Comparison of ENCODE assay signal across 8 cellular contexts in the genomic region with DNA sequence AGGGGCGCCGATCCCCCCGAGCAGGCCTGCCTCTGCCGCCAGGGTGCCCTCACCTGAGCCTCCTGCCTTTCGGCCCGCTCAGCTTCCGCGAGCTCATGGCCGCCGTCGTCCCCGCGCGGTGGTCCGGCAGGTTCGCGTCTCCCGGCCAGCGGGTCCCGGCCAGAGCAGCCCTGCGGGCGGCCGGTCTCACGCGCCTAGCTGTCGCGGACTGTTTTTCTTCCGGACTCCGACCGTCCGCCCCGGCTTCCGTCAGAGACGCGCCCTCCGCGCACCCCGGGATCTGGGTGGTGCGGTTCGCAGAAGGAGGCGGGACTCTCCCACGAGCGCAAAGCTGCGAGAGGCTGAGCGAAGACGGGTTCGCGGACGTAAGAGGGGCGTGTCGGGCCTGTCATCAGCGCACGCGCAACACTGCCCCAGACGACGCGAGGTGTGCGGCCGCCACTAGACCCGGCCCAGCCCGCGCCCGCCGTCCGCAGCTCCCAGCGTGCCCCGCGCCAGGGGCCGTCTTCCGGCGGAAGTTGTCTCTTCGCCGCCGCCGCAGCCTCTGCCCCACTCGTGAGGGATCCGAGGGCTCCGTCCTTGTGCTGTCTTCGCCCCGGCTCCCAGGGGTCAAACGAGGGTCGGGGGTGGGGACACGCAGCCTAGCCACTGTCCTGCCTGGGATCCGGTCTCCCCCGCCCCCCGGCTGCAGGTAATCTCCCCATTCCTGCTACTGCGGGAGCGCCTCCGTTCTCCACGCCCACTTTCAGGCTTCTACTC. TPM values are rescaled to one million over a fixed set of nuclear protein-coding genes. Genes with fewer than 3 reads are reported as not detected.
DNase-seq lines count a peak whose midpoint lies in the region; ATAC-seq, FAIRE-seq and TF ChIP-seq lines count a peak whose summit lies in the region.

INPP5K (minus strand) TSS at position 210 of the 759 bp plus-strand sequence; CDS start at position 97, 113 bp downstream.

- no peak within 1 kb of the TSS for H2AFZ ChIP-seq in H1 (ENCODE audit: low read length)
- H2AFZ ChIP-seq in mesenchymal stem cell (ENCODE audit: low read depth, low read length): peak within 1 kb of the TSS; percentile 90

- H3K9me3 ChIP-seq in Caco-2: no peaks in the 10 kb centered on the region
- H3K9me3 ChIP-seq in H1 (ENCODE audit: insufficient read depth in 2 of 2, low read depth in 1 of 2, low read length in 1 of 2): no peaks in the 10 kb centered on the region
- no peaks in the 10 kb centered on the region for H3K9me3 ChIP-seq in mesenchymal stem cell (ENCODE audit: control insufficient read depth, low read length)

- peak within 1 kb of the TSS; percentile 87 for H4K5ac ChIP-seq in H1 (ENCODE audit: insufficient read length, low read depth, low read length)

- peak within 1 kb of the TSS; percentile 87 for H3K27ac Mint-ChIP-seq in Caco-2 (ENCODE audit: unreplicated experiment)

- H4K8ac ChIP-seq in H1 (ENCODE audit: extremely low read depth, insufficient read depth, low read length) (peak within 1 kb of the TSS; percentile 92), mesenchymal stem cell (ENCODE audit: low read length) (peak within 1 kb of the TSS; percentile 92)

- H2BK12ac ChIP-seq in H1 (ENCODE audit: low read depth, low read length) (no peak within 1 kb of the TSS), mesenchymal stem cell (ENCODE audit: low read length in 2 of 2) (no peak within 1 kb of the TSS)

- 2% methylated on average over 81 of the region's 90 CpGs; no CpG with 5 or more reads in 1 of the 2 experiments for WGBS in H1 (ENCODE audit: extremely low coverage in 1 of 2, insufficient coverage in 1 of 2, insufficient read length in 1 of 2, insufficient replicate concordance in 2 of 2, low coverage in 1 of 2, low lambda C conversion rate in 2 of 2, missing lambda C conversion rate in 1 of 2), 2 experiments
- under 1% methylated on average over 90 of the region's 90 CpGs for WGBS in mesenchymal stem cell

- TF ChIP-seq RAD21 in H1 (IDR thresholded peaks at IDR 0.05 in 1 of 2, conservative IDR thresholded peaks at IDR 0.05 in 1 of 2; ENCODE audit: low read depth in 2 of 2, low read length in 2 of 2): no peak

- DNase-seq in Caco-2 (peak; percentile 98), HT1080 (ENCODE audit: low read depth) (peak; percentile 97), NOMO-1 treated with DMSO at 0.1 percent for 48 hours (lab: John Stamatoyannopoulos, UW; ENCODE audit: unreplicated experiment) (peak; percentile 97), H1 (ENCODE audit: low read depth in 1 of 2, low spot score in 2 of 2) (peak; percentile 89 to 91), mesenchymal stem cell (peak; percentile 98)
- DNase-seq in activated CD8-positive, alpha-beta memory T cell treated with anti-CD3 and anti-CD28 coated beads for 48 hours (ENCODE audit: low read depth in 2 of 3, low spot score in 2 of 3): peak; percentile 88 to 97 (median 95)
- peak; percentile 97 for DNase-seq in stimulated activated CD8-positive, alpha-beta memory T cell treated with anti-CD3 and anti-CD28 coated beads, Interleukin-12 subunit alpha, Interleukin-12 subunit beta, amount 100 ng/mL, for 4 hours (ENCODE audit: low read depth)

- H3K4me1 Mint-ChIP-seq in Caco-2 (ENCODE audit: low read depth, unreplicated experiment): peaks cover 15% of the 10 kb centered on the region

- TF ChIP-seq POLR2A in H1 (IDR thresholded peaks at IDR 0.05; ENCODE audit: control extremely low read depth in 1 of 2, low read depth in 2 of 2, low read length in 2 of 2): peak in 1 of 2 experiments; percentile 81; a peak in 2 of 3 replicates

- no peak within 1 kb of the TSS for H2AK5ac ChIP-seq in H1 (ENCODE audit: low read depth, low read length)
- H2AK5ac ChIP-seq in mesenchymal stem cell (ENCODE audit: low read length, severe bottlenecking): no peak within 1 kb of the TSS

- TF ChIP-seq CTCF in Caco-2 (IDR thresholded peaks at IDR 0.05; ENCODE audit: insufficient read depth in 1 of 2, low read depth in 1 of 2, low read length in 1 of 2, severe bottlenecking in 1 of 2, unreplicated experiment in 1 of 2) (no peak), H1 (IDR thresholded peaks at IDR 0.05; ENCODE audit: control extremely low read depth in 1 of 3, insufficient read depth in 1 of 3, low read depth in 1 of 3, low read length in 3 of 3) (no peak)

- H3K4me3 ChIP-seq in Caco-2 (ENCODE audit: low read depth, low read length): peak within 1 kb of the TSS; percentile 93
- peak within 1 kb of the TSS; percentile 85 to 92 (median 90) for H3K4me3 ChIP-seq in H1 (ENCODE audit: extremely low read depth in 1 of 4, insufficient read depth in 2 of 4, low read depth in 3 of 4, low read length in 4 of 4)
- H3K4me3 ChIP-seq in mesenchymal stem cell (ENCODE audit: insufficient read depth in 1 of 2, low read depth in 1 of 2, low read length in 2 of 2): peak within 1 kb of the TSS; percentile 98

- no peak within 1 kb of the TSS for H3K14ac ChIP-seq in H1 (ENCODE audit: insufficient read length)
- H3K14ac ChIP-seq in mesenchymal stem cell (ENCODE audit: low read length in 2 of 2): peak within 1 kb of the TSS; percentile 5 to 89

- intact Hi-C loops in Caco-2 (cut with micrococcal nuclease; ENCODE audit: unreplicated experiment): loop anchor here (2.0 kb wide), 2 partner anchors 112 to 244 kb away; partner anchors contain the start of gene SLC43A2

- H3K18ac ChIP-seq in H1 (ENCODE audit: extremely low read depth, low read length) (no peak within 1 kb of the TSS; the same call in 1 of the 2 replicates), mesenchymal stem cell (ENCODE audit: low read depth in 1 of 2, low read length in 2 of 2) (peak within 1 kb of the TSS; percentile 65 to 96)

- peaks cover 13% of the 10 kb centered on the region for H3K4me1 ChIP-seq in Caco-2
- peaks cover 0 to 6% (median 3%) of the 10 kb centered on the region in 4 experiments; a peak in 5 of 7 replicates for H3K4me1 ChIP-seq in H1 (replicated peaks in 1 of 4; ENCODE audit: control insufficient read depth in 3 of 4, insufficient read depth in 4 of 4, low read length in 3 of 4)
- H3K4me1 ChIP-seq in mesenchymal stem cell (ENCODE audit: control insufficient read depth, insufficient read depth, low read depth, low read length): peaks cover 7% of the 10 kb centered on the region

- peaks cover 58% of the 10 kb centered on the region for H3K36me3 Mint-ChIP-seq in Caco-2 (ENCODE audit: insufficient read depth, unreplicated experiment)

- H4K20me1 ChIP-seq in H1 (replicated peaks in 1 of 2; ENCODE audit: control insufficient read depth in 1 of 2, insufficient read depth in 2 of 2, low read length in 2 of 2): peaks cover 2 to 3% of the 10 kb centered on the region in 2 experiments

- no peaks in the 10 kb centered on the region for H3K79me2 ChIP-seq in H1 (ENCODE audit: control insufficient read depth in 1 of 2, insufficient read depth in 2 of 2, low read length in 2 of 2)

- H3K27me3 ChIP-seq in Caco-2 (replicated peaks; ENCODE audit: control insufficient read depth, insufficient read depth, low read length) (no peaks in the 10 kb centered on the region), H1 (replicated peaks in 1 of 4; ENCODE audit: control insufficient read depth in 3 of 4, extremely low read depth in 1 of 4, insufficient read depth in 3 of 4, low read length in 3 of 4) (no peaks in the 10 kb centered on the region), mesenchymal stem cell (ENCODE audit: control insufficient read depth in 1 of 2, insufficient read depth in 1 of 2, low read length in 2 of 2) (no peaks in the 10 kb centered on the region)

- H3K9ac ChIP-seq in H1 (replicated peaks in 1 of 4; ENCODE audit: extremely low read depth in 1 of 4, low read depth in 3 of 4, low read length in 3 of 4) (peak within 1 kb of the TSS; percentile 82 to 87 (median 86)), mesenchymal stem cell (ENCODE audit: low read length) (peak within 1 kb of the TSS; percentile 98)

- no peaks in the 10 kb centered on the region for H3K27me3 Mint-ChIP-seq in Caco-2 (ENCODE audit: insufficient read depth, unreplicated experiment)

- no TSS peak for BruUV-seq in Caco-2 (replicated peaks; lab: Mats Ljungman, UMichigan)

- POLR2A ChIA-PET in Caco-2 (lab: Charles Lee) (interaction anchor here (0.7 to 2.1 kb wide), 13 partner anchors 11 to 200 kb away, joined by 3 to 10 read pairs (median 6); partner anchors contain the start of genes CRK, PITPNA, RILP and SLC43A2), H1 (lab: Charles Lee; ENCODE audit: partially characterized antibody) (interaction anchor here (0.6 to 5.2 kb wide), 29 partner anchors 10 to 1935 kb away, joined by 3 to 30 read pairs (median 4); partner anchors contain the start of genes CRK, MYO1C, PITPNA and SLC43A2)

- H3K79me1 ChIP-seq in H1 (ENCODE audit: low read depth, low read length): peaks cover 8% of the 10 kb centered on the region; the same call in 1 of the 2 replicates
- H3K79me1 ChIP-seq in mesenchymal stem cell (replicated peaks; ENCODE audit: low read length, poor library complexity, severe bottlenecking): peaks cover 23% of the 10 kb centered on the region

- CTCF ChIA-PET in Caco-2 (lab: Charles Lee) (interaction anchor here (0.6 to 2.7 kb wide), 14 partner anchors 12 to 257 kb away, joined by 3 to 34 read pairs (median 6); partner anchors contain the start of genes CRK, PITPNA, RILP and SLC43A2), H1 (lab: Charles Lee; ENCODE audit: partially characterized antibody) (interaction anchor here (0.6 to 4.0 kb wide), 18 partner anchors 12 to 257 kb away, joined by 3 to 30 read pairs (median 5); partner anchors contain the start of gene MYO1C)

- no peak within 1 kb of the TSS for H2BK20ac ChIP-seq in H1 (ENCODE audit: low read length)

- H2BK120ac ChIP-seq in H1 (replicated peaks; ENCODE audit: low read depth, low read length): no peak within 1 kb of the TSS
- H2BK120ac ChIP-seq in mesenchymal stem cell (ENCODE audit: low read depth, low read length): peak within 1 kb of the TSS; percentile 50

- H3K23ac ChIP-seq in H1 (ENCODE audit: insufficient read length) (no peak within 1 kb of the TSS), mesenchymal stem cell (ENCODE audit: low read length in 2 of 2) (peak within 1 kb of the TSS in 1 of 2 experiments; percentile 63)

- peak within 1 kb of the TSS; percentile 63 to 95 for H3K4me2 ChIP-seq in H1 (ENCODE audit: insufficient read depth in 1 of 2, low read depth in 2 of 2, low read length in 2 of 2)
- peak within 1 kb of the TSS; percentile 94 for H3K4me2 ChIP-seq in mesenchymal stem cell (ENCODE audit: low read length, poor library complexity, severe bottlenecking)

- peaks cover 6% of the 10 kb centered on the region; the same call in 1 of the 2 replicates for H3K23me2 ChIP-seq in H1 (ENCODE audit: low read depth, low read length)

- peak in 1 of 2 experiments; percentile 2; a peak in 1 of 3 replicates for TF ChIP-seq EP300 in H1 (IDR thresholded peaks at IDR 0.05; ENCODE audit: borderline replicate concordance in 1 of 2, low read depth in 2 of 2, low read length in 2 of 2)

- H3K27ac ChIP-seq in H1 (ENCODE audit: low read depth, low read length) (peak within 1 kb of the TSS; percentile 75), mesenchymal stem cell (ENCODE audit: low read length, poor library complexity, severe bottlenecking) (peak within 1 kb of the TSS; percentile 75)

- H3K4ac ChIP-seq in H1 (replicated peaks; ENCODE audit: insufficient read length, low read depth, low read length): peak within 1 kb of the TSS; percentile 63
- H3K4ac ChIP-seq in mesenchymal stem cell (ENCODE audit: low read depth in 1 of 2, low read length in 2 of 2): peak within 1 kb of the TSS; percentile 48 to 87

- H2BK5ac ChIP-seq in H1 (ENCODE audit: low read depth, low read length) (peak within 1 kb of the TSS; percentile 80), mesenchymal stem cell (ENCODE audit: low read depth, low read length, poor library complexity, severe bottlenecking) (peak within 1 kb of the TSS; percentile 83)

- no peaks in the 10 kb centered on the region for H3K9me3 Mint-ChIP-seq in Caco-2 (ENCODE audit: unreplicated experiment)

- peak within 1 kb of the TSS; percentile 25 for H4K91ac ChIP-seq in H1 (replicated peaks; ENCODE audit: insufficient read length, low read length)
- peak within 1 kb of the TSS; percentile 64 for H4K91ac ChIP-seq in mesenchymal stem cell (ENCODE audit: low read length)

- no peak within 1 kb of the TSS for H2BK15ac ChIP-seq in H1 (ENCODE audit: low read length)
- H2BK15ac ChIP-seq in mesenchymal stem cell (ENCODE audit: low read depth, poor library complexity, severe bottlenecking): peak within 1 kb of the TSS; percentile 73

- peak; percentile 89 for ATAC-seq in GM21360 (IDR thresholded peaks at IDR 0.05; ENCODE audit: unreplicated experiment)

- FAIRE-seq in H1 (lab: Jason Lieb, UNC): no peak

- peak within 1 kb of the TSS; percentile 87 for H3K56ac ChIP-seq in H1 (replicated peaks; ENCODE audit: insufficient read length, low read depth, low read length)

- H3K36me3 ChIP-seq in Caco-2 (ENCODE audit: control insufficient read depth, insufficient read depth, low read length) (0 out of 2 replicates have a peak, but pooled peaks cover 1% of the 10 kb centered on the region), H1 (ENCODE audit: control insufficient read depth in 2 of 4, insufficient read depth in 4 of 4, low read length in 3 of 4) (peaks cover 0 to 9% (median 1%) of the 10 kb centered on the region in 4 experiments; a peak in 5 of 8 replicates), mesenchymal stem cell (ENCODE audit: control insufficient read depth in 1 of 2, insufficient read depth in 2 of 2, low read depth in 1 of 2, low read length in 2 of 2) (peaks cover 33 to 45% of the 10 kb centered on the region in 2 experiments)

- peak within 1 kb of the TSS; percentile 86 for H3K4me3 Mint-ChIP-seq in Caco-2 (ENCODE audit: unreplicated experiment)

RNA-seq across cellular contexts. Expression of gene INPP5K, which starts in this region (rescaled TPM):
- 24.1 and 27.3 TPM in 2 replicates for total RNA-seq in Caco-2 (2022)
- 35.3 and 46.9 TPM in 2 replicates for total RNA-seq in HT1080 (2014; rRNA removed; shearing (Covaris generic))
- polyA plus RNA-seq in HT1080 (2015; cell fraction: cytosol; rRNA removed): 27.7 and 30.3 TPM in 2 replicates
- 29.7 and 30.8 TPM in 2 replicates for polyA plus RNA-seq in HT1080 (2015; cell fraction: nucleus; rRNA removed)
- 20.4 and 21.0 TPM in 2 replicates for total RNA-seq in H1 (2021; fragmentation: NEBNext Ultra II Directional; extraction: Animal tissue kit (Norgen Biotek cat#: 25700))
- polyA plus RNA-seq in H1 (2011; rRNA removed): 24.1 and 24.7 TPM in 2 replicates
- polyA plus RNA-seq in H1 (2011; cell fraction: cytosol; rRNA removed): 22.7 TPM
- polyA plus RNA-seq in H1 (2011; cell fraction: nucleus; rRNA removed): 35.7 TPM
- polyA plus RNA-seq in H1 (2012, experiment 1 of 2): 14.2 to 20.5 TPM (median 18.9 TPM) in 4 replicates
- 24.7 TPM for polyA plus RNA-seq in H1 (2012, experiment 2 of 2)
- 13.2 TPM for polyA plus RNA-seq in H1 (2013, experiment 1 of 2)
- polyA plus RNA-seq in H1 (2013, experiment 2 of 2): 12.5 TPM
- polyA minus RNA-seq in H1 (2011; rRNA and poly(A)+ RNA removed): 24.1 and 32.5 TPM in 2 replicates
- 23.2 TPM for polyA minus RNA-seq in H1 (2011; cell fraction: cytosol; rRNA and poly(A)+ RNA removed)
- 24.3 TPM for polyA minus RNA-seq in H1 (2011; cell fraction: nucleus; rRNA and poly(A)+ RNA removed)
- polyA plus RNA-seq in mesenchymal stem cell (2013, experiment 1 of 2): 18.7 TPM
- polyA plus RNA-seq in mesenchymal stem cell (2013, experiment 2 of 2): 20.5 TPM

Comparison
In these comparisons a context has a peak if more than half of its experiments do, and no peak if none do; other contexts are left out.
1. Peak in every context shown above with its lines: DNase-seq, ATAC-seq, H3K4me3 ChIP-seq and H3K27ac ChIP-seq.